ENCODE assay signal across 1 cellular context in the genomic region with DNA sequence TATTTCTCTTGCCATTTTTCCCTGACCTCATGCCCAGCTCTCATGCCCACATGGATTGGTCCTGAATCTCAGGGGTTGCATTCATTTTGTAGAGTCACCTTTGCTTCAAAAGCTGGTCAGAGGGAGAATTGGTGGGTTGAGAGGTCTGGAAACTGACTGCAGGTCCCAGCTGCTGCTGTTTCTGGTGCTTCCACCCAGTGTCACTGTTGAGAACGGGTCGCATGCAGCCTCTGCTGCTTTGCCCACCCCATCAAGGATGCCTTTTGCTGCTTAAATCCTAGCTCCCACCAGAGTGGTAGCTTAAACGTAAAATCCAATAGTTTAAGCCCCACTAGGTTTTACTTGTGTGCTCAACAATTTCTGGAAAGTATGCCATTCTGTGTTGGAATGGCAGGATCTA.
TF ChIP-seq lines count a peak whose summit lies in the region.

No MANE protein-coding gene starts in this region.

TF ChIP-seq in HepG2, 621 proteins besides CTCF, POLR2A, EP300 and RAD21 (continued from another document):
- TF ChIP-seq, protein P1, sequence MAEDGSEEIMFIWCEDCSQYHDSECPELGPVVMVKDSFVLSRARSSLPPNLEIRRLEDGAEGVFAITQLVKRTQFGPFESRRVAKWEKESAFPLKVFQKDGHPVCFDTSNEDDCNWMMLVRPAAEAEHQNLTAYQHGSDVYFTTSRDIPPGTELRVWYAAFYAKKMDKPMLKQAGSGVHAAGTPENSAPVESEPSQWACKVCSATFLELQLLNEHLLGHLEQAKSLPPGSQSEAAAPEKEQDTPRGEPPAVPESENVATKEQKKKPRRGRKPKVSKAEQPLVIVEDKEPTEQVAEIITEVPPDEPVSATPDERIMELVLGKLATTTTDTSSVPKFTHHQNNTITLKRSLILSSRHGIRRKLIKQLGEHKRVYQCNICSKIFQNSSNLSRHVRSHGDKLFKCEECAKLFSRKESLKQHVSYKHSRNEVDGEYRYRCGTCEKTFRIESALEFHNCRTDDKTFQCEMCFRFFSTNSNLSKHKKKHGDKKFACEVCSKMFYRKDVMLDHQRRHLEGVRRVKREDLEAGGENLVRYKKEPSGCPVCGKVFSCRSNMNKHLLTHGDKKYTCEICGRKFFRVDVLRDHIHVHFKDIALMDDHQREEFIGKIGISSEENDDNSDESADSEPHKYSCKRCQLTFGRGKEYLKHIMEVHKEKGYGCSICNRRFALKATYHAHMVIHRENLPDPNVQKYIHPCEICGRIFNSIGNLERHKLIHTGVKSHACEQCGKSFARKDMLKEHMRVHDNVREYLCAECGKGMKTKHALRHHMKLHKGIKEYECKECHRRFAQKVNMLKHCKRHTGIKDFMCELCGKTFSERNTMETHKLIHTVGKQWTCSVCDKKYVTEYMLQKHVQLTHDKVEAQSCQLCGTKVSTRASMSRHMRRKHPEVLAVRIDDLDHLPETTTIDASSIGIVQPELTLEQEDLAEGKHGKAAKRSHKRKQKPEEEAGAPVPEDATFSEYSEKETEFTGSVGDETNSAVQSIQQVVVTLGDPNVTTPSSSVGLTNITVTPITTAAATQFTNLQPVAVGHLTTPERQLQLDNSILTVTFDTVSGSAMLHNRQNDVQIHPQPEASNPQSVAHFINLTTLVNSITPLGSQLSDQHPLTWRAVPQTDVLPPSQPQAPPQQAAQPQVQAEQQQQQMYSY (CRISPR knock-in tag; IDR thresholded peaks at IDR 0.05) = no peak
TF ChIP-seq in HepG2: peak in this region for 1.
